17 cellular contexts compared by ENCODE assay signal in genomic region chr13:95360464-95361097, GRCh38. TPM values are rescaled to one million over a fixed set of nuclear protein-coding genes. Genes with fewer than 3 reads are reported as not detected.
DNase-seq lines count a peak whose midpoint lies in the region; FAIRE-seq and TF ChIP-seq lines count a peak whose summit lies in the region.
"Had no signal": no experiment of that assay in that cellular context is flagged by ENCODE, and none has a peak within 500 bp of the region (broad histone marks: within the 10 kb centered on the region; RNA-seq: fewer than 3 reads in every experiment).

No MANE protein-coding gene starts in this region.

- peak; percentile 18 for DNase-seq in astrocyte (ENCODE audit: low read depth)
- peak; percentile 13 for DNase-seq in fibroblast of pulmonary artery (ENCODE audit: low read depth)
- peak; percentile 0 for DNase-seq in sigmoid colon
- no peak for DNase-seq in NCI-H1930 (lab: John Stamatoyannopoulos, UW)
- DNase-seq in SK-N-DZ (ENCODE audit: low spot score), result no peak
- DNase-seq in activated CD8-positive, alpha-beta memory T cell treated with anti-CD3 and anti-CD28 coated beads, Interleukin-2, amount 50 U/mL, for 4 hours, result no peak
- DNase-seq: BE2C; CD8-positive, alpha-beta memory T cell; DND-41; GF-D8; NCI-H1436 treated with DMSO at 0.1 percent for 48 hours; NCI-H2081 treated with DMSO at 0.1 percent for 48 hours; NCI-H226; NCI-H526 treated with DMSO at 0.1 percent for 48 hours had no signal

- H3K79me2 ChIP-seq in astrocyte (ENCODE audit: insufficient read depth, low read length), result no peaks in the 10 kb centered on the region

- intact Hi-C loops in sigmoid colon (cut with DNase I), result no loop called here

- H3K9ac ChIP-seq in HUES48 (ENCODE audit: low read depth, low read length) (no peak overlapping the region), astrocyte (ENCODE audit: low read length) (no peak overlapping the region)
- H3K9ac ChIP-seq: KMS-11 had no signal

- 88 to 90% methylated on average over 9 of the region's 9 CpGs for WGBS in sigmoid colon, 2 donors

- no peaks in the 10 kb centered on the region for H3K27me3 ChIP-seq in HUES48 (ENCODE audit: control insufficient read depth, insufficient read depth, low read length)
- H3K27me3 ChIP-seq in astrocyte (ENCODE audit: insufficient read depth, low read length), result no peaks in the 10 kb centered on the region
- H3K27me3 ChIP-seq in sigmoid colon, result no peaks in the 10 kb centered on the region
- H3K27me3 ChIP-seq: BE2C had no signal

- peaks cover 3% of the 10 kb centered on the region for H3K27me3 Mint-ChIP-seq in astrocyte (ENCODE audit: low read depth, unreplicated experiment)

- no peak for TF ChIP-seq EP300 in sigmoid colon (IDR thresholded peaks at IDR 0.05)

- no peaks in the 10 kb centered on the region for H4K20me1 ChIP-seq in astrocyte (ENCODE audit: insufficient read depth, low read length)

- H3K4me3 ChIP-seq in HUES48 (ENCODE audit: low read depth, low read length) (no peak overlapping the region), astrocyte (ENCODE audit: insufficient read depth, low read depth, low read length) (no peak overlapping the region), fibroblast of pulmonary artery (replicated peaks; ENCODE audit: low read depth, low read length) (no peak overlapping the region), sigmoid colon (no peak overlapping the region)

- H3K4me2 ChIP-seq in astrocyte (ENCODE audit: low read length), result no peak overlapping the region
- H3K4me2 ChIP-seq: KMS-11 had no signal

- no peak overlapping the region for H2AFZ ChIP-seq in astrocyte (ENCODE audit: low read depth, low read length)

- no peaks in the 10 kb centered on the region for H3K36me3 Mint-ChIP-seq in astrocyte (ENCODE audit: low read depth, unreplicated experiment)
- H3K36me3 Mint-ChIP-seq: CD8-positive, alpha-beta memory T cell had no signal

- H3K27ac ChIP-seq in HUES48 (ENCODE audit: low read depth, low read length), result peak overlapping the region; percentile 57
- no peak overlapping the region for H3K27ac ChIP-seq in astrocyte (ENCODE audit: low read depth, low read length)
- no peak overlapping the region for H3K27ac ChIP-seq in sigmoid colon
- H3K27ac ChIP-seq: KMS-11 had no signal

- H3K4me1 ChIP-seq in HUES48 (ENCODE audit: control insufficient read depth, insufficient read depth, low read length) (no peaks in the 10 kb centered on the region), astrocyte (ENCODE audit: insufficient read depth, low read length) (peaks cover 4% of the 10 kb centered on the region), sigmoid colon (no peaks in the 10 kb centered on the region)
- H3K4me1 ChIP-seq: BE2C had no signal

- no peak overlapping the region for H3K27ac Mint-ChIP-seq in astrocyte (ENCODE audit: unreplicated experiment)

- H3K9me3 ChIP-seq in HUES48 (ENCODE audit: control insufficient read depth, insufficient read depth, low read length), result no peaks in the 10 kb centered on the region
- H3K9me3 ChIP-seq in astrocyte (ENCODE audit: insufficient read depth, low read depth, low read length), result no peaks in the 10 kb centered on the region
- H3K9me3 ChIP-seq in sigmoid colon, result no peaks in the 10 kb centered on the region
- H3K9me3 ChIP-seq: BE2C had no signal

- H3K4me3 Mint-ChIP-seq in astrocyte (ENCODE audit: unreplicated experiment), result no peak overlapping the region
- H3K4me3 Mint-ChIP-seq: CD8-positive, alpha-beta memory T cell had no signal

- FAIRE-seq in astrocyte (lab: Jason Lieb, UNC), result no peak
- FAIRE-seq: H1 had no signal

- TF ChIP-seq POLR2A in sigmoid colon (IDR thresholded peaks at IDR 0.05), result no peak

- TF ChIP-seq CTCF in astrocyte (IDR thresholded peaks at IDR 0.05; ENCODE audit: insufficient read depth, low read depth, low read length) (no peak), fibroblast of pulmonary artery (IDR thresholded peaks at IDR 0.05; ENCODE audit: low read length, missing control alignments) (no peak), sigmoid colon (IDR thresholded peaks at IDR 0.05) (no peak)

- H3K36me3 ChIP-seq in HUES48 (ENCODE audit: control insufficient read depth, insufficient read depth, low read length) (no peaks in the 10 kb centered on the region), astrocyte (ENCODE audit: insufficient read depth, low read length) (no peaks in the 10 kb centered on the region), sigmoid colon (no peaks in the 10 kb centered on the region)
- H3K36me3 ChIP-seq: BE2C had no signal

- no peaks in the 10 kb centered on the region for H3K4me1 Mint-ChIP-seq in astrocyte (ENCODE audit: low read depth, unreplicated experiment)
- H3K4me1 Mint-ChIP-seq: CD8-positive, alpha-beta memory T cell had no signal

- peaks cover 2% of the 10 kb centered on the region for H3K9me3 Mint-ChIP-seq in astrocyte (ENCODE audit: unreplicated experiment)

RNA-seq across cellular contexts. Expression of gene ABCC4, which starts 59.3 kb away (rescaled TPM):
- total RNA-seq in astrocyte, result 14.2 and 15.6 TPM in 2 replicates
- total RNA-seq in sigmoid colon, result 10 to 100 TPM; 24.3 to 56.3 (median 43.1) TPM
- 1 to 10 TPM; 1.2 to 5.7 (median 4.2) TPM for polyA plus RNA-seq in sigmoid colon
- 18.1 and 18.7 TPM in 2 replicates for polyA plus RNA-seq in SK-N-DZ (2014; cell fraction: cytosol; rRNA removed)
- 9.0 and 9.7 TPM in 2 replicates for polyA plus RNA-seq in SK-N-DZ (2014; cell fraction: nucleus; rRNA removed)

Comparison
In these comparisons a context has a peak if more than half of its experiments do, and no peak if none do; other contexts are left out.
1. DNase-seq: peak in astrocyte (single experiment), fibroblast of pulmonary artery (single experiment) and sigmoid colon (single experiment); none in NCI-H1930 (0 of 2), SK-N-DZ (single experiment) and activated CD8-positive, alpha-beta memory T cell treated with anti-CD3 and anti-CD28 coated beads, Interleukin-2, amount 50 U/mL, for 4 hours (single experiment).